In genomic region chr11:57310630-57311086, GRCh38 we compare ENCODE assay signal across 1 cellular context.
TF ChIP-seq lines count a peak whose summit lies in the region.

No MANE protein-coding gene starts in this region.

TF ChIP-seq in GM12878, 131 proteins besides CTCF, POLR2A, EP300 and RAD21:
- no peak for TF ChIP-seq CBX3 (IDR thresholded peaks at IDR 0.05; ENCODE audit: borderline replicate concordance, low read depth)
- TF ChIP-seq JUNB (IDR thresholded peaks at IDR 0.05), result no peak
- TF ChIP-seq NFYA (IDR thresholded peaks at IDR 0.05; ENCODE audit: borderline replicate concordance, low read depth, low read length), result no peak
- TF ChIP-seq E2F4 (IDR thresholded peaks at IDR 0.05; ENCODE audit: low read depth, low read length), result no peak
- TF ChIP-seq IRF5 (IDR thresholded peaks at IDR 0.05; ENCODE audit: borderline replicate concordance), result no peak
- TF ChIP-seq PAX8 (IDR thresholded peaks at IDR 0.05), result no peak
- TF ChIP-seq MXI1 (IDR thresholded peaks at IDR 0.05; ENCODE audit: low read depth, low read length), result no peak
- TF ChIP-seq EZH2 (IDR thresholded peaks at IDR 0.05; ENCODE audit: borderline replicate concordance, control insufficient read depth, low read depth, low read length), result no peak
- no peak for TF ChIP-seq SREBF2 (IDR thresholded peaks at IDR 0.05; ENCODE audit: low read length)
- TF ChIP-seq BRCA1 (IDR thresholded peaks at IDR 0.05; ENCODE audit: low read depth, low read length), result no peak
- TF ChIP-seq IRF3 (IDR thresholded peaks at IDR 0.05), result no peak
TF ChIP-seq in GM12878: peak in this region for 0.
